ENCODE assay signal across 1 cellular context in genomic region chr1:231202125-231202633, GRCh38.
TF ChIP-seq lines count a peak whose summit lies in the region.

No MANE protein-coding gene starts in this region.

TF ChIP-seq in HepG2, 621 proteins besides CTCF, POLR2A, EP300 and RAD21 (continued from another document):
- TF ChIP-seq PAXIP1 (CRISPR knock-in tag; conservative IDR thresholded peaks at IDR 0.05) (peak; percentile 31; the same call in 1 of the 2 replicates), NR2F2 (IDR thresholded peaks at IDR 0.05; ENCODE audit: borderline replicate concordance, low read depth) (peak; percentile 87), ZNF703 (CRISPR knock-in tag; IDR thresholded peaks at IDR 0.05; ENCODE audit: borderline replicate concordance) (no peak), ZNF263 (CRISPR knock-in tag; IDR thresholded peaks at IDR 0.05) (0 out of 2 replicates have a peak, but pooled peaks have one; percentile 28), ZNF441 (CRISPR knock-in tag; IDR thresholded peaks at IDR 0.05; ENCODE audit: borderline replicate concordance) (no peak), CEBPB (IDR thresholded peaks at IDR 0.05; ENCODE audit: borderline replicate concordance, low read depth, low read length) (0 out of 2 replicates have a peak, but pooled peaks have one; percentile 23), ZBTB1 (CRISPR knock-in tag; IDR thresholded peaks at IDR 0.05; ENCODE audit: borderline replicate concordance) (no peak), SOX6 (IDR thresholded peaks at IDR 0.05) (no peak), SOX6 (CRISPR knock-in tag; IDR thresholded peaks at IDR 0.05) (peak; percentile 38), ZNF652 (CRISPR knock-in tag; IDR thresholded peaks at IDR 0.05; ENCODE audit: borderline replicate concordance, low read depth) (peak; percentile 73), GATA4 (IDR thresholded peaks at IDR 0.05; ENCODE audit: borderline replicate concordance, low read depth) (no peak), ZMAT3 (CRISPR knock-in tag; conservative IDR thresholded peaks at IDR 0.05) (no peak), ATF6 (CRISPR knock-in tag; conservative IDR thresholded peaks at IDR 0.05) (no peak), DRAP1 (CRISPR knock-in tag; IDR thresholded peaks at IDR 0.05) (no peak), ZNF138 (CRISPR knock-in tag; IDR thresholded peaks at IDR 0.05; ENCODE audit: low read depth) (no peak), MAF1 (CRISPR knock-in tag; IDR thresholded peaks at IDR 0.05; ENCODE audit: borderline replicate concordance) (no peak), TARDBP (CRISPR knock-in tag; IDR thresholded peaks at IDR 0.05) (no peak), ATF4 (CRISPR knock-in tag; IDR thresholded peaks at IDR 0.05) (peak in 1 of 2 experiments; percentile 58; a peak in 2 of 4 replicates), ZNF18 (CRISPR knock-in tag; IDR thresholded peaks at IDR 0.05; ENCODE audit: insufficient replicate concordance) (no peak), NR2C2 (CRISPR knock-in tag; IDR thresholded peaks at IDR 0.05; ENCODE audit: borderline replicate concordance) (peak; percentile 82), NR2F1 (CRISPR knock-in tag; IDR thresholded peaks at IDR 0.05) (0 out of 4 replicates have a peak, but pooled peaks of 1 of the 2 experiments have one; percentile 11), ZBTB7B (CRISPR knock-in tag; IDR thresholded peaks at IDR 0.05) (0 out of 2 replicates have a peak, but pooled peaks have one; percentile 40), BCL6 (CRISPR knock-in tag; IDR thresholded peaks at IDR 0.05) (peak; percentile 42; the same call in 1 of the 2 replicates), RNF2 (conservative IDR thresholded peaks at IDR 0.05; ENCODE audit: low read depth) (no peak), RARA (CRISPR knock-in tag; IDR thresholded peaks at IDR 0.05) (0 out of 2 replicates have a peak, but pooled peaks have one; percentile 26)
